In genomic region chr11:67627788-67628624, GRCh38 we compare ENCODE assay signal across 11 cellular contexts. TPM values are rescaled to one million over a fixed set of nuclear protein-coding genes. Genes with fewer than 3 reads are reported as not detected.
A peak's percentile ranks its signal among the peaks of the same experiment; 100 is the strongest.
DNase-seq lines count a peak whose midpoint lies in the region; ATAC-seq and TF ChIP-seq lines count a peak whose summit lies in the region.
"Had no signal": no experiment of that assay in that cellular context is flagged by ENCODE, and none has a peak within 500 bp of the region (broad histone marks: within the 10 kb centered on the region; RNA-seq: fewer than 3 reads in every experiment).

No MANE protein-coding gene starts in this region.

- no peak overlapping the region for H3K4me3 Mint-ChIP-seq in endodermal cell
- H3K4me3 Mint-ChIP-seq in osteocyte (ENCODE audit: unreplicated experiment): no peak overlapping the region
- H3K4me3 Mint-ChIP-seq in glutamatergic neuron (ENCODE audit: unreplicated experiment): no peak overlapping the region

- no peaks in the 10 kb centered on the region for H3K9me3 Mint-ChIP-seq in endodermal cell
- H3K9me3 Mint-ChIP-seq in osteocyte (ENCODE audit: unreplicated experiment): no peaks in the 10 kb centered on the region
- peaks cover 2% of the 10 kb centered on the region for H3K9me3 Mint-ChIP-seq in glutamatergic neuron (ENCODE audit: unreplicated experiment)

- H3K27me3 Mint-ChIP-seq in endodermal cell (ENCODE audit: insufficient read depth): no peaks in the 10 kb centered on the region
- no peaks in the 10 kb centered on the region for H3K27me3 Mint-ChIP-seq in osteocyte (ENCODE audit: unreplicated experiment)
- H3K27me3 Mint-ChIP-seq in glutamatergic neuron (ENCODE audit: unreplicated experiment): peaks cover 3% of the 10 kb centered on the region

- H3F3A ChIP-seq in Loucy (ENCODE audit: low read depth): no peaks in the 10 kb centered on the region

- peaks cover 35% of the 10 kb centered on the region; the same call in 1 of the 2 replicates for H3K79me2 ChIP-seq in Loucy (ENCODE audit: insufficient read depth, low read length)

- 86 to 92% methylated on average over 13 to 15 of the region's 15 CpGs for WGBS in endodermal cell (ENCODE audit: insufficient coverage in 1 of 2, insufficient read length in 1 of 2), 2 experiments

- H4K20me1 ChIP-seq in Loucy (ENCODE audit: insufficient read depth, low read length, poor library complexity, severe bottlenecking): peaks cover 6% of the 10 kb centered on the region

- no peaks in the 10 kb centered on the region for H3K9me2 ChIP-seq in Loucy (replicated peaks; ENCODE audit: low read depth, low read length)

- DNase-seq in endodermal cell (peak; percentile 86), osteocyte (ENCODE audit: extremely low spot score, unreplicated experiment) (peak; percentile 67), DMS 273 (lab: John Stamatoyannopoulos, UW; ENCODE audit: unreplicated experiment) (no peak), glutamatergic neuron (no peak)
- no peak for DNase-seq in stimulated activated CD4-positive, alpha-beta T cell treated with anti-CD3 and anti-CD28 coated beads, Interleukin-2, amount 100 ng/mL, for 48 hours
- DNase-seq: NCI-H69; stimulated activated CD4-positive, alpha-beta T cell treated with anti-CD3 and anti-CD28 coated beads, Interleukin-12 subunit alpha, Interleukin-12 subunit beta, amount 100 ng/mL, for 4 hours had no signal

- H3K27ac Mint-ChIP-seq in endodermal cell (peak overlapping the region; percentile 79), osteocyte (ENCODE audit: unreplicated experiment) (no peak overlapping the region), glutamatergic neuron (ENCODE audit: unreplicated experiment) (no peak overlapping the region)

- H2AFZ ChIP-seq in Loucy (ENCODE audit: low read length): no peak overlapping the region

- H3K36me3 ChIP-seq in Loucy (ENCODE audit: insufficient read depth, low read length) (no peaks in the 10 kb centered on the region), endodermal cell (ENCODE audit: control insufficient read depth, insufficient read depth, low read length) (no peaks in the 10 kb centered on the region)

- ATAC-seq in SK-N-SH treated with all-trans-retinoic acid at 6 μM for 48 hours: no peak

- no peak overlapping the region for H3K27ac ChIP-seq in endodermal cell (ENCODE audit: low read depth, low read length)

- H3K4me1 ChIP-seq in Loucy (ENCODE audit: insufficient read depth, low read length, poor library complexity, severe bottlenecking) (peaks cover 33% of the 10 kb centered on the region), endodermal cell (ENCODE audit: control insufficient read depth, insufficient read depth, low read length) (peaks cover 8% of the 10 kb centered on the region)

- TF ChIP-seq CTCF in GM12875 (IDR thresholded peaks at IDR 0.05; ENCODE audit: borderline replicate concordance, insufficient read depth, low read depth, low read length) (no peak), Loucy (conservative IDR thresholded peaks at IDR 0.05; ENCODE audit: low read length) (no peak), endodermal cell (conservative IDR thresholded peaks at IDR 0.05) (no peak), osteocyte (IDR thresholded peaks at IDR 0.05) (no peak), glutamatergic neuron (IDR thresholded peaks at IDR 0.05; ENCODE audit: partially characterized antibody, unreplicated experiment) (no peak)

- peak overlapping the region; percentile 5 for H3K4me3 ChIP-seq in GM12875 (ENCODE audit: low read depth, low read length)
- peak overlapping the region; percentile 78 for H3K4me3 ChIP-seq in Loucy (ENCODE audit: low read length, poor library complexity, severe bottlenecking)
- H3K4me3 ChIP-seq in endodermal cell (ENCODE audit: low read length): no peak overlapping the region

- H3K4me1 Mint-ChIP-seq in endodermal cell: peaks cover 9% of the 10 kb centered on the region
- peaks cover 6% of the 10 kb centered on the region for H3K4me1 Mint-ChIP-seq in osteocyte (ENCODE audit: unreplicated experiment)
- H3K4me1 Mint-ChIP-seq in glutamatergic neuron (ENCODE audit: low read depth, unreplicated experiment): peaks cover 2% of the 10 kb centered on the region

- H3K9me3 ChIP-seq in Loucy (ENCODE audit: insufficient read depth, low read depth, low read length) (no peaks in the 10 kb centered on the region), endodermal cell (ENCODE audit: control insufficient read depth, low read length) (no peaks in the 10 kb centered on the region)

- peak overlapping the region; percentile 83 for H3K4me2 ChIP-seq in Loucy (ENCODE audit: low read depth, low read length, poor library complexity, severe bottlenecking)

- H3K9ac ChIP-seq in Loucy (ENCODE audit: low read depth, low read length, poor library complexity, severe bottlenecking) (peak overlapping the region; percentile 76), endodermal cell (ENCODE audit: extremely low read depth, low read length, poor library complexity, severe bottlenecking) (no peak overlapping the region)

- H3K36me3 Mint-ChIP-seq in endodermal cell (ENCODE audit: low read depth) (peaks cover 15% of the 10 kb centered on the region), osteocyte (ENCODE audit: unreplicated experiment) (no peaks in the 10 kb centered on the region), glutamatergic neuron (ENCODE audit: unreplicated experiment) (no peaks in the 10 kb centered on the region)

- no peaks in the 10 kb centered on the region for H3K27me3 ChIP-seq in Loucy (ENCODE audit: insufficient read depth, low read length, poor library complexity, severe bottlenecking)
- no peaks in the 10 kb centered on the region for H3K27me3 ChIP-seq in endodermal cell (ENCODE audit: control insufficient read depth, insufficient read depth, low read length, poor library complexity, severe bottlenecking)

TF ChIP-seq in SK-N-SH treated with all-trans-retinoic acid at 6 μM for 48 hours, 23 proteins besides CTCF, POLR2A, EP300 and RAD21 (continues in another document):
- TF ChIP-seq BACH2 (CRISPR knock-in tag; IDR thresholded peaks at IDR 0.05; ENCODE audit: borderline replicate concordance): no peak
- TF ChIP-seq GLIS3 (CRISPR knock-in tag; IDR thresholded peaks at IDR 0.05): no peak
- TF ChIP-seq ZNF565 (CRISPR knock-in tag; conservative IDR thresholded peaks at IDR 0.05; ENCODE audit: low read depth): no peak
- no peak for TF ChIP-seq OSR1 (CRISPR knock-in tag; IDR thresholded peaks at IDR 0.05)
- no peak for TF ChIP-seq ZFP3 (CRISPR knock-in tag; IDR thresholded peaks at IDR 0.05)
- TF ChIP-seq PPARA (CRISPR knock-in tag; IDR thresholded peaks at IDR 0.05; ENCODE audit: borderline replicate concordance): no peak
- TF ChIP-seq, protein P1, sequence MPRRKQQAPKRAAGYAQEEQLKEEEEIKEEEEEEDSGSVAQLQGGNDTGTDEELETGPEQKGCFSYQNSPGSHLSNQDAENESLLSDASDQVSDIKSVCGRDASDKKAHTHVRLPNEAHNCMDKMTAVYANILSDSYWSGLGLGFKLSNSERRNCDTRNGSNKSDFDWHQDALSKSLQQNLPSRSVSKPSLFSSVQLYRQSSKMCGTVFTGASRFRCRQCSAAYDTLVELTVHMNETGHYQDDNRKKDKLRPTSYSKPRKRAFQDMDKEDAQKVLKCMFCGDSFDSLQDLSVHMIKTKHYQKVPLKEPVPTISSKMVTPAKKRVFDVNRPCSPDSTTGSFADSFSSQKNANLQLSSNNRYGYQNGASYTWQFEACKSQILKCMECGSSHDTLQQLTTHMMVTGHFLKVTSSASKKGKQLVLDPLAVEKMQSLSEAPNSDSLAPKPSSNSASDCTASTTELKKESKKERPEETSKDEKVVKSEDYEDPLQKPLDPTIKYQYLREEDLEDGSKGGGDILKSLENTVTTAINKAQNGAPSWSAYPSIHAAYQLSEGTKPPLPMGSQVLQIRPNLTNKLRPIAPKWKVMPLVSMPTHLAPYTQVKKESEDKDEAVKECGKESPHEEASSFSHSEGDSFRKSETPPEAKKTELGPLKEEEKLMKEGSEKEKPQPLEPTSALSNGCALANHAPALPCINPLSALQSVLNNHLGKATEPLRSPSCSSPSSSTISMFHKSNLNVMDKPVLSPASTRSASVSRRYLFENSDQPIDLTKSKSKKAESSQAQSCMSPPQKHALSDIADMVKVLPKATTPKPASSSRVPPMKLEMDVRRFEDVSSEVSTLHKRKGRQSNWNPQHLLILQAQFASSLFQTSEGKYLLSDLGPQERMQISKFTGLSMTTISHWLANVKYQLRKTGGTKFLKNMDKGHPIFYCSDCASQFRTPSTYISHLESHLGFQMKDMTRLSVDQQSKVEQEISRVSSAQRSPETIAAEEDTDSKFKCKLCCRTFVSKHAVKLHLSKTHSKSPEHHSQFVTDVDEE (CRISPR knock-in tag; IDR thresholded peaks at IDR 0.05): no peak
- TF ChIP-seq ISL1 (CRISPR knock-in tag; IDR thresholded peaks at IDR 0.05): no peak
- no peak for TF ChIP-seq RARB (CRISPR knock-in tag; IDR thresholded peaks at IDR 0.05)

RNA-seq across cellular contexts. Expression of gene NUDT8, which starts 1.7 kb away (rescaled TPM):
- 10 to 100 TPM in 1 of 2 donors, 1 to 10 TPM in 1; 9.5 to 13.1 TPM for total RNA-seq in endodermal cell
- polyA plus RNA-seq in endodermal cell (2013, experiment 1 of 2): 13.6 TPM
- 13.4 TPM for polyA plus RNA-seq in endodermal cell (2013, experiment 2 of 2)
- 5.9 and 8.0 TPM in 2 replicates for total RNA-seq in osteocyte
- 5.8 TPM for total RNA-seq in glutamatergic neuron (ENCODE audit: unreplicated experiment)

RNA-seq across cellular contexts. Expression of gene TBX10, which starts 11.6 kb away (rescaled TPM):
- total RNA-seq in endodermal cell (not detected), osteocyte (not detected in 2 replicates), glutamatergic neuron (ENCODE audit: unreplicated experiment) (not detected)
- polyA plus RNA-seq in endodermal cell (2013, experiment 1 of 2): 1.7 TPM
- 1.7 TPM for polyA plus RNA-seq in endodermal cell (2013, experiment 2 of 2)
- total RNA-seq: endothelial cell of umbilical vein had no signal
- polyA plus RNA-seq: endothelial cell of umbilical vein had no signal

RNA-seq across cellular contexts. Expression of gene NDUFV1, which starts 21.3 kb away (rescaled TPM):
- total RNA-seq in endodermal cell: 100 to 1,000 TPM; 135 to 160 TPM
- polyA plus RNA-seq in endodermal cell (2013, experiment 1 of 2): 138 TPM
- polyA plus RNA-seq in endodermal cell (2013, experiment 2 of 2): 109 TPM
- 180 and 185 TPM in 2 replicates for total RNA-seq in osteocyte
- 216 TPM for total RNA-seq in glutamatergic neuron (ENCODE audit: unreplicated experiment)

RNA-seq across cellular contexts. Expression of gene ACY3, which starts 22.5 kb away (rescaled TPM):
- under 1 TPM; 0.20 to 0.71 TPM for total RNA-seq in endodermal cell
- polyA plus RNA-seq in endodermal cell (2013, experiment 1 of 2): not detected
- polyA plus RNA-seq in endodermal cell (2013, experiment 2 of 2): not detected
- total RNA-seq in osteocyte: not detected in 2 replicates
- not detected for total RNA-seq in glutamatergic neuron (ENCODE audit: unreplicated experiment)
- total RNA-seq: endothelial cell of umbilical vein had no signal
- polyA plus RNA-seq: endothelial cell of umbilical vein had no signal

RNA-seq across cellular contexts. Expression of gene GSTP1, which starts 44.4 kb away (rescaled TPM):
- 1,000 to 10,000 TPM; 1,359 to 1,473 TPM for total RNA-seq in endodermal cell
- polyA plus RNA-seq in endodermal cell (2013, experiment 1 of 2): 860 TPM
- polyA plus RNA-seq in endodermal cell (2013, experiment 2 of 2): 803 TPM
- 509 and 544 TPM in 2 replicates for total RNA-seq in osteocyte
- total RNA-seq in glutamatergic neuron (ENCODE audit: unreplicated experiment): 712 TPM

Comparison
In these comparisons a context has a peak if more than half of its experiments do, and no peak if none do; other contexts are left out.
1. DNase-seq: peak in endodermal cell (single experiment) and osteocyte (single experiment); none in DMS 273 (single experiment), stimulated activated CD4-positive, alpha-beta T cell treated with anti-CD3 and anti-CD28 coated beads, Interleukin-2, amount 100 ng/mL, for 48 hours (0 of 2) and glutamatergic neuron (single experiment).